ENCODE assay signal across 8 cellular contexts in the genomic region with DNA sequence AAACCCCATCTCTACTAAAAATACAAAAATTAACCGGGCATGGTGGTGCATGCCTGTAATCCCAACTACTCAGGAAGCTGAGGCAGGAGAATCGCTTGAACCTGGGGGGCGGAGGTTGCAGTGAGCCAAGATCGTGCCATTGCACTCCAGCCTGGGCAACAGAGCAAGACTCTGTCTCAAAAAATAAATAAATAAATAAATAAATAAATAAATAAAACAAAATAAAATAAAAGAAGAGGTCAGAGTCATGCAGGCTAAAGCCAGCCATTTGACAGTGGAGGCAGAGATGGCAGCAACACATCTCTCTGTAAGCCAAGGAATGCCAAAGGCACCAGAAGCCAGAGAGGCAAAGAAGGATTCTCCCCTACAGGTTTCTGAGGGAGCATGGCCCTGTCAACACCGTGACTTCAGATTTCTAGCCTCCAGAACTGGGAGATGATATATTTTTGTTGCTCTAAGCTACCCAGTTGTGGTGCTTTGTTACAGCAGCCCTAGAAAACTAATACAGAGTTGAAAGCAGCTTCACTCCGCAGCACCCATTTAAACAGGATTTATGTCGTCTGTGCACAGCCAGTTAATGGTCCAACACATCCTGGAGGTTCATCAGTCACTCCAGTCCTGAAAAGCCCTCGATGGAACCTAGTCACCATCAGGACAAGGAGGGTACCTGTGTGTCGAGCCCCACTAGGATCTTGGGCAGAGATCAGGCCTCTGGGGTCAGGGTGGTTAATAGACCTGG. TPM values are rescaled to one million over a fixed set of nuclear protein-coding genes. Genes with fewer than 3 reads are reported as not detected.
DNase-seq lines count a peak whose midpoint lies in the region; FAIRE-seq and TF ChIP-seq lines count a peak whose summit lies in the region.
"Not testable (repeated sequence)": the region's sequence is repeated elsewhere in the genome, so short reads cannot be mapped to it uniquely, and the experiment has no call there.
"Had no signal": no experiment of that assay in that cellular context is flagged by ENCODE, and none has a peak within 500 bp of the region (broad histone marks: within the 10 kb centered on the region; RNA-seq: fewer than 3 reads in every experiment).

No MANE protein-coding gene starts in this region.

- H3K4me1 Mint-ChIP-seq in nephron progenitor cell: peaks cover 47% of the 10 kb centered on the region

- not testable (repeated sequence) for TF ChIP-seq CTCF in HEK293 (tag by site-specific recombination; IDR thresholded peaks at IDR 0.05); H1 (IDR thresholded peaks at IDR 0.05; ENCODE audit: control extremely low read depth in 1 of 3, insufficient read depth in 1 of 3, low read depth in 1 of 3, low read length in 3 of 3); nephron progenitor cell (IDR thresholded peaks at IDR 0.05)

- H3K9ac ChIP-seq in H1 (replicated peaks in 1 of 4; ENCODE audit: extremely low read depth in 1 of 4, low read depth in 3 of 4, low read length in 3 of 4): not testable (repeated sequence)

- not testable (repeated sequence) for H2BK120ac ChIP-seq in H1 (replicated peaks; ENCODE audit: low read depth, low read length)

- not testable (repeated sequence) for TF ChIP-seq POLR2A in H1 (IDR thresholded peaks at IDR 0.05; ENCODE audit: control extremely low read depth in 1 of 2, low read depth in 2 of 2, low read length in 2 of 2)

- not testable (repeated sequence) for H3K27ac ChIP-seq in HEK293 (ENCODE audit: extremely low read depth, low read depth, low read length); H1 (ENCODE audit: low read depth, low read length)

- not testable (repeated sequence) for H4K91ac ChIP-seq in H1 (replicated peaks; ENCODE audit: insufficient read length, low read length)

- H2AK5ac ChIP-seq in H1 (ENCODE audit: low read depth, low read length): 0 out of 2 replicates have a peak overlapping the region, but pooled peaks have one; percentile 65

- H3K4me2 ChIP-seq in H1 (ENCODE audit: insufficient read depth in 1 of 2, low read depth in 2 of 2, low read length in 2 of 2): not testable (repeated sequence)

- H3K14ac ChIP-seq in H1 (ENCODE audit: insufficient read length): not testable (repeated sequence)

- H4K8ac ChIP-seq in H1 (ENCODE audit: extremely low read depth, insufficient read depth, low read length): not testable (repeated sequence)

- not testable (repeated sequence) for H3K79me1 ChIP-seq in H1 (ENCODE audit: low read depth, low read length)

- not testable (repeated sequence) for H3K27me3 ChIP-seq in H1 (replicated peaks in 1 of 4; ENCODE audit: control insufficient read depth in 3 of 4, extremely low read depth in 1 of 4, insufficient read depth in 3 of 4, low read length in 3 of 4)

- not testable (repeated sequence) for H3K23me2 ChIP-seq in H1 (ENCODE audit: low read depth, low read length)

- peaks cover 24% of the 10 kb centered on the region for H3K27me3 Mint-ChIP-seq in nephron progenitor cell (ENCODE audit: low read depth, poor library complexity)

- not testable (repeated sequence) for H3K36me3 ChIP-seq in HEK293 (ENCODE audit: control insufficient read depth in 2 of 2, insufficient read depth in 1 of 2, low read length in 2 of 2); H1 (ENCODE audit: control insufficient read depth in 2 of 4, insufficient read depth in 4 of 4, low read length in 3 of 4)

- TF ChIP-seq EP300 in H1 (IDR thresholded peaks at IDR 0.05; ENCODE audit: borderline replicate concordance in 1 of 2, low read depth in 2 of 2, low read length in 2 of 2): not testable (repeated sequence)

- not testable (repeated sequence) for FAIRE-seq in H1 (lab: Jason Lieb, UNC)

- not testable (repeated sequence) for H4K20me1 ChIP-seq in H1 (replicated peaks in 1 of 2; ENCODE audit: control insufficient read depth in 1 of 2, insufficient read depth in 2 of 2, low read length in 2 of 2)

- not testable (repeated sequence) for H2BK15ac ChIP-seq in H1 (ENCODE audit: low read length)

- 96% methylated on average over 9 of the region's 9 CpGs; no CpG with 5 or more reads in 1 of the 2 experiments for WGBS in H1 (ENCODE audit: extremely low coverage in 1 of 2, insufficient coverage in 1 of 2, insufficient read length in 1 of 2, insufficient replicate concordance in 2 of 2, low coverage in 1 of 2, low lambda C conversion rate in 2 of 2, missing lambda C conversion rate in 1 of 2), 2 experiments

- not testable (repeated sequence) for TF ChIP-seq RAD21 in H1 (IDR thresholded peaks at IDR 0.05 in 1 of 2, conservative IDR thresholded peaks at IDR 0.05 in 1 of 2; ENCODE audit: low read depth in 2 of 2, low read length in 2 of 2)

- intact Hi-C loops in posterior vena cava (cut with DNase I): loop anchor here in 1 of 2 donors (1.0 to 5.0 kb wide), 2 partner anchors 10 to 678 kb away; no protein-coding TSS in a partner anchor

- not testable (repeated sequence) for H3K4me3 Mint-ChIP-seq in nephron progenitor cell

- H2BK5ac ChIP-seq in H1 (ENCODE audit: low read depth, low read length): not testable (repeated sequence)

- not testable (repeated sequence) for H3K9me3 ChIP-seq in HEK293 (ENCODE audit: control insufficient read depth, insufficient read depth, low read depth, low read length); H1 (ENCODE audit: insufficient read depth in 2 of 2, low read depth in 1 of 2, low read length in 1 of 2)

- H3K4me1 ChIP-seq in HEK293 (ENCODE audit: control insufficient read depth, insufficient read depth, low read length): not testable (repeated sequence)
- peaks cover 0 to 12% (median 7%) of the 10 kb centered on the region in 4 experiments; a peak in 3 of 7 replicates for H3K4me1 ChIP-seq in H1 (replicated peaks in 1 of 4; ENCODE audit: control insufficient read depth in 3 of 4, insufficient read depth in 4 of 4, low read length in 3 of 4)

- CTCF ChIA-PET in HEK293 (lab: Yijun Ruan, JAX): not testable (repeated sequence)
- CTCF ChIA-PET in H1 (lab: Charles Lee; ENCODE audit: partially characterized antibody): interaction anchor here (0.6 to 1.1 kb wide), 2 partner anchors 50 to 80 kb away, joined by 3 read pairs; no protein-coding TSS in a partner anchor

- H3K4me3 ChIP-seq in HEK293 (ENCODE audit: low read depth, low read length); H1 (ENCODE audit: extremely low read depth in 1 of 4, insufficient read depth in 2 of 4, low read depth in 3 of 4, low read length in 4 of 4): not testable (repeated sequence)

- H3K56ac ChIP-seq in H1 (replicated peaks; ENCODE audit: insufficient read length, low read depth, low read length): not testable (repeated sequence)

- H4K5ac ChIP-seq in H1 (ENCODE audit: insufficient read length, low read depth, low read length): not testable (repeated sequence)

- H2BK12ac ChIP-seq in H1 (ENCODE audit: low read depth, low read length): not testable (repeated sequence)

- H3K18ac ChIP-seq in H1 (ENCODE audit: extremely low read depth, low read length): not testable (repeated sequence)

- not testable (repeated sequence) for DNase-seq in H1 (ENCODE audit: low read depth in 1 of 2, low spot score in 2 of 2)
- DNase-seq in left kidney (ENCODE audit: low read depth, low spot score): peak; percentile 88
- peak; percentile 25 for DNase-seq in nephron progenitor cell
- DNase-seq in posterior vena cava (ENCODE audit: low spot score): peak; percentile 20

- H3K23ac ChIP-seq in H1 (ENCODE audit: insufficient read length): not testable (repeated sequence)

- H3K4ac ChIP-seq in H1 (replicated peaks; ENCODE audit: insufficient read length, low read depth, low read length): not testable (repeated sequence)

- H3K36me3 Mint-ChIP-seq in nephron progenitor cell (ENCODE audit: low read depth): not testable (repeated sequence)

- H3K79me2 ChIP-seq in H1 (ENCODE audit: control insufficient read depth in 1 of 2, insufficient read depth in 2 of 2, low read length in 2 of 2): not testable (repeated sequence)

- peak overlapping the region; percentile 29; the same call in 1 of the 2 replicates for H2BK20ac ChIP-seq in H1 (ENCODE audit: low read length)

- not testable (repeated sequence) for H3K9me3 Mint-ChIP-seq in nephron progenitor cell

- not testable (repeated sequence) for H3K27ac Mint-ChIP-seq in nephron progenitor cell

- POLR2A ChIA-PET in HEK293 (lab: Yijun Ruan, JAX); H1 (lab: Charles Lee; ENCODE audit: partially characterized antibody): not testable (repeated sequence)

- not testable (repeated sequence) for H2AFZ ChIP-seq in H1 (ENCODE audit: low read length)

TF ChIP-seq in HEK293, 187 proteins besides CTCF, POLR2A, EP300 and RAD21 (continues in another document):
- 0 out of 2 replicates have a peak, but pooled peaks have one; percentile 40 for TF ChIP-seq ZBTB8A (tag by site-specific recombination; IDR thresholded peaks at IDR 0.05)
- TF ChIP-seq ZNF426 (tag by site-specific recombination; IDR thresholded peaks at IDR 0.05): peak; percentile 58

RNA-seq across cellular contexts. Expression of gene KCNK12, which starts 49.0 kb away (rescaled TPM):
- 7.2 and 8.5 TPM in 2 replicates for total RNA-seq in H1 (2021; fragmentation: NEBNext Ultra II Directional; extraction: Animal tissue kit (Norgen Biotek cat#: 25700))
- 8.4 and 10.1 TPM in 2 replicates for polyA plus RNA-seq in H1 (2011; rRNA removed)
- polyA plus RNA-seq in H1 (2011; cell fraction: cytosol; rRNA removed): 6.4 TPM
- 9.6 TPM for polyA plus RNA-seq in H1 (2011; cell fraction: nucleus; rRNA removed)
- polyA plus RNA-seq in H1 (2012, experiment 1 of 2): 2.5 to 7.0 TPM (median 5.2 TPM) in 4 replicates
- polyA plus RNA-seq in H1 (2012, experiment 2 of 2): 2.4 TPM
- 4.2 TPM for polyA plus RNA-seq in H1 (2013, experiment 1 of 2)
- 4.1 TPM for polyA plus RNA-seq in H1 (2013, experiment 2 of 2)
- 3.8 and 4.5 TPM in 2 replicates for polyA minus RNA-seq in H1 (2011; rRNA and poly(A)+ RNA removed)
- 6.3 TPM for polyA minus RNA-seq in H1 (2011; cell fraction: cytosol; rRNA and poly(A)+ RNA removed)
- polyA minus RNA-seq in H1 (2011; cell fraction: nucleus; rRNA and poly(A)+ RNA removed): 8.6 TPM
- total RNA-seq in posterior vena cava: not detected
- total RNA-seq: Caco-2, Calu3 had no signal
- polyA plus RNA-seq: BJ had no signal
